ENCODE assay signal across 18 cellular contexts in the genomic region with DNA sequence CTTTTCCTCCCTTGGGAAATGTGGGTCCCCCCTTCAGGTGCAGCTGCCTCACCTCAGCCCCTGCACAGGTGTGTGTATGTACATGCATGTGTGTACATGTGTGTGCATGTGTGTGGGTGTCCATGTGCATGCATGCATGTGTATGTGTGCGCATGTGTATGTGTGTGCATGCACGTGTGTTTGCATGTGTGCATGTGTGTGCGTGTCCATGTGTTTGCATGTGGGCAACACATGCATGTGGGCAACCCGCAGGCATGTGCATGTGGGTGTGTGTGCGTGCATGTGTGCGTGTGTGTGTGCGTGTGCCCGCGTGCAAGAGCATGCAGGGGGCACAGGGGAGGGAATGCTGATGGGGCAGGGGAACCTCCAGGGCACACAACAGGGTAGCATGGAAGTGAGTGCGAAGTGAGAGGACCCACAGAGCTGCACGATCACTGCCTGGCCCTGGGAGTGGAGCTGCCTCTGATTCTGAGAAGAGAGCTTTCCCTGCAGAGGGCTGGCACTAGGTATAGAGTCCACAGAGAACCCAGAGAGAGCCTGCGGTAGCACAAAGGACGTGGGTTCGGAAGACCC. TPM values are rescaled to one million over a fixed set of nuclear protein-coding genes. Genes with fewer than 3 reads are reported as not detected.
"Had no signal": no experiment of that assay in that cellular context is flagged by ENCODE, and none has a peak within 500 bp of the region (broad histone marks: within the 10 kb centered on the region; RNA-seq: fewer than 3 reads in every experiment).

No MANE protein-coding gene starts in this region.

- H3K4me3 Mint-ChIP-seq: activated CD4-positive, alpha-beta T cell treated with anti-CD3 and anti-CD28 coated beads, Interleukin-2, amount 10 ng/mL, durations not matched to agents 7 days and 5 days; activated naive CD8-positive, alpha-beta T cell; activated T-cell treated with anti-CD3 and anti-CD28 coated beads, Interleukin-2, amount 50 U/mL, for 72 hours; dendritic cell treated with granulocyte-macrophage colony-stimulating factor and Interleukin-4, amounts not matched to agents 40 ng/mL and 50 ng/mL, for 4 days; natural killer cell treated with Interleukin-12 subunit alpha and Interleukin-12 subunit beta and Interleukin-15 and Interleukin-18, amount 100 ng/mL, for 72 hours; stimulated activated naive CD8-positive, alpha-beta T cell treated with anti-CD3 and anti-CD28 coated beads, Interleukin-15, Interleukin-2, amounts not matched to agents 100 ng/mL and 50 ng/mL, for 24 hours had no signal

- H3K36me3 ChIP-seq: transverse colon had no signal

- H3K27ac ChIP-seq: transverse colon had no signal

- ATAC-seq: activated CD4-positive, CD25-positive, alpha-beta regulatory T cell treated with anti-CD3 and anti-CD28 coated beads, Interleukin-2, amount 50 U/mL, for 24 hours; activated T-cell treated with anti-CD3 and anti-CD28 coated beads, Interleukin-2, amount 50 U/mL, for 72 hours; natural killer cell treated with Interleukin-12 subunit alpha and Interleukin-12 subunit beta and Interleukin-15 and Interleukin-18, amount 100 ng/mL, for 72 hours had no signal

- H3K9me3 ChIP-seq: transverse colon had no signal

- H3K27me3 ChIP-seq: transverse colon had no signal

- H3K27ac Mint-ChIP-seq: activated naive CD8-positive, alpha-beta T cell; activated T-cell treated with anti-CD3 and anti-CD28 coated beads, Interleukin-2, amount 50 U/mL, for 72 hours; dendritic cell treated with granulocyte-macrophage colony-stimulating factor and Interleukin-4, amounts not matched to agents 40 ng/mL and 50 ng/mL, for 4 days; natural killer cell treated with Interleukin-12 subunit alpha and Interleukin-12 subunit beta and Interleukin-15 and Interleukin-18, amount 100 ng/mL, for 72 hours; stimulated activated naive CD8-positive, alpha-beta T cell treated with anti-CD3 and anti-CD28 coated beads, Interleukin-15, Interleukin-2, amounts not matched to agents 100 ng/mL and 50 ng/mL, for 24 hours had no signal

- H3K27me3 Mint-ChIP-seq: activated CD4-positive, alpha-beta T cell treated with anti-CD3 and anti-CD28 coated beads, Interleukin-2, amount 10 ng/mL, durations not matched to agents 7 days and 5 days; activated naive CD8-positive, alpha-beta T cell; natural killer cell treated with Interleukin-12 subunit alpha and Interleukin-12 subunit beta and Interleukin-15 and Interleukin-18, amount 100 ng/mL, for 72 hours; stimulated activated naive CD8-positive, alpha-beta T cell treated with anti-CD3 and anti-CD28 coated beads, Interleukin-15, Interleukin-2, amounts not matched to agents 100 ng/mL and 50 ng/mL, for 24 hours had no signal

- H3K36me3 Mint-ChIP-seq: natural killer cell treated with Interleukin-12 subunit alpha and Interleukin-12 subunit beta and Interleukin-15 and Interleukin-18, amount 100 ng/mL, for 72 hours had no signal

- DNase-seq: activated CD4-positive, alpha-beta T cell treated with anti-CD3 and anti-CD28 coated beads, Interleukin-2, amount 10 ng/mL, durations not matched to agents 7 days and 5 days; activated CD8-positive, alpha-beta memory T cell treated with anti-CD3 and anti-CD28 coated beads for 24 hours; activated CD8-positive, alpha-beta memory T cell treated with anti-CD3 and anti-CD28 coated beads, Interleukin-2, amount 50 U/mL, for 48 hours; activated effector memory CD4-positive, alpha-beta T cell treated with anti-CD3 and anti-CD28 coated beads, Interleukin-2, amount 50 U/mL, for 16 hours; activated T-cell treated with anti-CD3 and anti-CD28 coated beads, Interleukin-2, amount 50 U/mL, for 72 hours; effector CD8-positive, alpha-beta T cell; stimulated activated CD4-positive, alpha-beta T cell treated with anti-CD3 and anti-CD28 coated beads, Interleukin-12 subunit alpha, Interleukin-12 subunit beta, amount 100 ng/mL, for 4 hours; stimulated activated CD4-positive, alpha-beta T cell treated with anti-CD3 and anti-CD28 coated beads, Interleukin-1b, Interleukin-23, amount 100 ng/mL, for 48 hours; stimulated activated CD8-positive, alpha-beta memory T cell treated with anti-CD3 and anti-CD28 coated beads, Interleukin-4, amount 100 ng/mL, for 48 hours; transverse colon had no signal

- H3K4me3 ChIP-seq: lung, transverse colon had no signal

- H3K9me3 Mint-ChIP-seq: activated CD4-positive, alpha-beta T cell treated with anti-CD3 and anti-CD28 coated beads, Interleukin-2, amount 10 ng/mL, durations not matched to agents 7 days and 5 days; activated T-cell treated with anti-CD3 and anti-CD28 coated beads, Interleukin-2, amount 50 U/mL, for 72 hours; dendritic cell treated with granulocyte-macrophage colony-stimulating factor and Interleukin-4, amounts not matched to agents 40 ng/mL and 50 ng/mL, for 4 days; natural killer cell treated with Interleukin-12 subunit alpha and Interleukin-12 subunit beta and Interleukin-15 and Interleukin-18, amount 100 ng/mL, for 72 hours; stimulated activated naive CD8-positive, alpha-beta T cell treated with anti-CD3 and anti-CD28 coated beads, Interleukin-15, Interleukin-2, amounts not matched to agents 100 ng/mL and 50 ng/mL, for 24 hours had no signal

RNA-seq across cellular contexts. Expression of gene SLC16A8, which starts 41.1 kb away (rescaled TPM):
- total RNA-seq: activated CD4-positive, alpha-beta T cell treated with anti-CD3 and anti-CD28 coated beads, Interleukin-2, amount 10 ng/mL, durations not matched to agents 7 days and 5 days; activated T-cell treated with anti-CD3 and anti-CD28 coated beads, Interleukin-2, amount 50 U/mL, for 72 hours; fibroblast of villous mesenchyme; T-helper 1 cell treated with Interleukin-12 subunit alpha and Interleukin-12 subunit beta and Interleukin-4 antibody, amounts not matched to agents 30 ng/mL and 1 ng/mL, for 36 hours; transverse colon had no signal
